In genomic region chr12:55823419-55823818, GRCh38 we compare ENCODE assay signal across 13 cellular contexts. TPM values are rescaled to one million over a fixed set of nuclear protein-coding genes. Genes with fewer than 3 reads are reported as not detected.
DNase-seq lines count a peak whose midpoint lies in the region; ATAC-seq, FAIRE-seq and TF ChIP-seq lines count a peak whose summit lies in the region.
"Had no signal": no experiment of that assay in that cellular context is flagged by ENCODE, and none has a peak within 500 bp of the region (broad histone marks: within the 10 kb centered on the region; RNA-seq: fewer than 3 reads in every experiment).

No MANE protein-coding gene starts in this region.

- BruUV-seq in HepG2 (replicated peaks; lab: Mats Ljungman, UMichigan) = no TSS peak

- intact Hi-C loops in HepG2 (cut with micrococcal nuclease; ENCODE audit: unreplicated experiment) = no loop called here

- peak overlapping the region; percentile 85 for H3K27ac Mint-ChIP-seq in stimulated activated naive CD8-positive, alpha-beta T cell treated with anti-CD3 and anti-CD28 coated beads, Interleukin-15, Interleukin-2, amounts not matched to agents 100 ng/mL and 50 ng/mL, for 24 hours
- peak overlapping the region; percentile 68 for H3K27ac Mint-ChIP-seq in activated CD8-positive, alpha-beta T cell treated with anti-CD3 and anti-CD28 coated beads, Interleukin-2, amount 10 ng/mL, durations not matched to agents 7 days and 5 days

- ATAC-seq in stimulated activated naive CD8-positive, alpha-beta T cell treated with anti-CD3 and anti-CD28 coated beads, Interleukin-15, Interleukin-2, amounts not matched to agents 100 U/mL and 50 U/mL, for 24 hours = no peak
- no peak for ATAC-seq in activated CD8-positive, alpha-beta T cell treated with anti-CD3 and anti-CD28 coated beads, Interleukin-2, amount 10 ng/mL, durations not matched to agents 7 days and 5 days
- ATAC-seq in HepG2 (peak; percentile 51), GM18868 (IDR thresholded peaks at IDR 0.05; ENCODE audit: unreplicated experiment) (no peak)

- H4K20me1 ChIP-seq in HepG2 (ENCODE audit: insufficient read depth, low read length) = no peaks in the 10 kb centered on the region

- no peak for TF ChIP-seq CTCF in HepG2 (CRISPR knock-in tag; IDR thresholded peaks at IDR 0.05)

- 50% methylated on average over 4 of the region's 4 CpGs for WGBS in HepG2 (ENCODE audit: low lambda C conversion rate)

- no peak for DNase-seq in stimulated activated naive CD8-positive, alpha-beta T cell treated with anti-CD3 and anti-CD28 coated beads, Interleukin-15, Interleukin-2, amounts not matched to agents 100 U/mL and 50 U/mL, for 24 hours
- DNase-seq in activated CD8-positive, alpha-beta T cell treated with anti-CD3 and anti-CD28 coated beads, Interleukin-2, amount 10 ng/mL, durations not matched to agents 7 days and 5 days = no peak
- peak; percentile 65 for DNase-seq in HepG2 (ENCODE audit: low spot score)
- DNase-seq in cortex of kidney (lab: John Stamatoyannopoulos, UW) = no peak
- DNase-seq in foreskin melanocyte = no peak
- no peak for DNase-seq in central memory CD4-positive, alpha-beta T cell
- DNase-seq: BE2C; effector memory CD4-positive, alpha-beta T cell; transverse colon had no signal

- H3K4me3 ChIP-seq in HepG2 (replicated peaks in 1 of 3; ENCODE audit: insufficient read depth in 1 of 3, low read depth in 2 of 3, low read length in 3 of 3) = no peak overlapping the region
- H3K4me3 ChIP-seq: SJSA1, transverse colon had no signal

- peaks cover 48% of the 10 kb centered on the region for H3K4me1 Mint-ChIP-seq in stimulated activated naive CD8-positive, alpha-beta T cell treated with anti-CD3 and anti-CD28 coated beads, Interleukin-15, Interleukin-2, amounts not matched to agents 100 ng/mL and 50 ng/mL, for 24 hours (ENCODE audit: low read depth)
- peaks cover 55% of the 10 kb centered on the region for H3K4me1 Mint-ChIP-seq in activated CD8-positive, alpha-beta T cell treated with anti-CD3 and anti-CD28 coated beads, Interleukin-2, amount 10 ng/mL, durations not matched to agents 7 days and 5 days (ENCODE audit: low read depth)

- H3K9me3 Mint-ChIP-seq in stimulated activated naive CD8-positive, alpha-beta T cell treated with anti-CD3 and anti-CD28 coated beads, Interleukin-15, Interleukin-2, amounts not matched to agents 100 ng/mL and 50 ng/mL, for 24 hours = no peaks in the 10 kb centered on the region
- no peaks in the 10 kb centered on the region for H3K9me3 Mint-ChIP-seq in activated CD8-positive, alpha-beta T cell treated with anti-CD3 and anti-CD28 coated beads, Interleukin-2, amount 10 ng/mL, durations not matched to agents 7 days and 5 days (ENCODE audit: insufficient read depth)

- CTCF ChIA-PET in activated CD8-positive, alpha-beta T cell treated with anti-CD3 and anti-CD28 coated beads, Interleukin-2, amount 10 ng/mL, durations not matched to agents 7 days and 5 days (lab: Charles Lee) = interaction anchor here (1.0 to 1.9 kb wide), 3 partner anchors 85 to 117 kb away, joined by 3 to 5 read pairs (median 5); no protein-coding TSS in a partner anchor
- CTCF ChIA-PET in HepG2 (lab: Yijun Ruan, JAX; ENCODE audit: low intra/inter-chr PET ratio, low total read pairs) = no interaction called here

- TF ChIP-seq EP300 in HepG2 (IDR thresholded peaks at IDR 0.05; ENCODE audit: low read depth in 2 of 2, low read length in 2 of 2) = no peak
- no peak for TF ChIP-seq EP300 in HepG2 (CRISPR knock-in tag; IDR thresholded peaks at IDR 0.05; ENCODE audit: borderline replicate concordance)

- peaks cover 12 to 22% of the 10 kb centered on the region in 2 experiments for H3K36me3 ChIP-seq in HepG2 (replicated peaks in 1 of 2; ENCODE audit: control insufficient read depth in 1 of 2, insufficient read depth in 2 of 2, low read length in 2 of 2)

- H3K9me3 ChIP-seq in HepG2 (ENCODE audit: low read length) = no peaks in the 10 kb centered on the region
- H3K9me3 ChIP-seq: BE2C, SJSA1, transverse colon had no signal

- peaks cover 60% of the 10 kb centered on the region for H3K36me3 Mint-ChIP-seq in stimulated activated naive CD8-positive, alpha-beta T cell treated with anti-CD3 and anti-CD28 coated beads, Interleukin-15, Interleukin-2, amounts not matched to agents 100 ng/mL and 50 ng/mL, for 24 hours (ENCODE audit: low read depth)
- H3K36me3 Mint-ChIP-seq in activated CD8-positive, alpha-beta T cell treated with anti-CD3 and anti-CD28 coated beads, Interleukin-2, amount 10 ng/mL, durations not matched to agents 7 days and 5 days (ENCODE audit: low read depth) = peaks cover 68% of the 10 kb centered on the region

- no peaks in the 10 kb centered on the region for H3K27me3 ChIP-seq in HepG2 (ENCODE audit: control insufficient read depth in 1 of 2, insufficient read depth in 2 of 2, low read length in 2 of 2)
- H3K27me3 ChIP-seq: BE2C, SJSA1, transverse colon had no signal

- in situ Hi-C loops in HepG2 (cut with HindIII; ENCODE audit: extremely low pct_ligation_motif_present, low pct_unique_long_range_greater_than_20kb) = no loop called here

- POLR2A ChIA-PET in activated CD8-positive, alpha-beta T cell treated with anti-CD3 and anti-CD28 coated beads, Interleukin-2, amount 10 ng/mL, durations not matched to agents 7 days and 5 days (lab: Charles Lee) = interaction anchor here (0.7 kb wide), 1 partner anchor 14 kb away, joined by 6 read pairs; no protein-coding TSS in a partner anchor
- POLR2A ChIA-PET in HepG2 (lab: Yijun Ruan, JAX) = interaction anchor here (0.7 to 1.7 kb wide), 2 partner anchors 10 to 103 kb away, joined by 3 to 6 read pairs; partner anchors contain the start of gene RDH5

- H3K4me1 ChIP-seq in HepG2 (ENCODE audit: insufficient read depth, low read length) = peaks cover 78% of the 10 kb centered on the region
- H3K4me1 ChIP-seq: BE2C had no signal

- no peak overlapping the region for H2AFZ ChIP-seq in HepG2 (ENCODE audit: low read length)

- peaks cover 31% of the 10 kb centered on the region for H3K79me2 ChIP-seq in HepG2 (ENCODE audit: insufficient read depth, low read length)

- peak overlapping the region; percentile 55 for H3K27ac ChIP-seq in HepG2 (ENCODE audit: extremely low read length, insufficient read depth, low read length)
- H3K27ac ChIP-seq: SJSA1 had no signal

- H3K9ac ChIP-seq in HepG2 (ENCODE audit: insufficient read depth, low read depth, low read length) = no peak overlapping the region

- TF ChIP-seq RAD21 in HepG2 (CRISPR knock-in tag; IDR thresholded peaks at IDR 0.05) = no peak

- peak overlapping the region; percentile 59 for H3K4me2 ChIP-seq in HepG2 (ENCODE audit: low read depth, low read length)

- H3K4me3 Mint-ChIP-seq in stimulated activated naive CD8-positive, alpha-beta T cell treated with anti-CD3 and anti-CD28 coated beads, Interleukin-15, Interleukin-2, amounts not matched to agents 100 ng/mL and 50 ng/mL, for 24 hours = no peak overlapping the region
- no peak overlapping the region for H3K4me3 Mint-ChIP-seq in activated CD8-positive, alpha-beta T cell treated with anti-CD3 and anti-CD28 coated beads, Interleukin-2, amount 10 ng/mL, durations not matched to agents 7 days and 5 days

- no peak for TF ChIP-seq POLR2A in HepG2 (IDR thresholded peaks at IDR 0.05; ENCODE audit: insufficient read depth in 1 of 2, low read depth in 2 of 2, low read length in 2 of 2)

- H3K27me3 Mint-ChIP-seq in stimulated activated naive CD8-positive, alpha-beta T cell treated with anti-CD3 and anti-CD28 coated beads, Interleukin-15, Interleukin-2, amounts not matched to agents 100 ng/mL and 50 ng/mL, for 24 hours = no peaks in the 10 kb centered on the region
- no peaks in the 10 kb centered on the region for H3K27me3 Mint-ChIP-seq in activated CD8-positive, alpha-beta T cell treated with anti-CD3 and anti-CD28 coated beads, Interleukin-2, amount 10 ng/mL, durations not matched to agents 7 days and 5 days (ENCODE audit: low read depth)

- no peak for FAIRE-seq in HepG2 (lab: Jason Lieb, UNC)
- FAIRE-seq: bronchial epithelial cell had no signal

RNA-seq across cellular contexts. Expression of gene ORMDL2, which starts 5.6 kb away (rescaled TPM):
- total RNA-seq in activated CD8-positive, alpha-beta T cell treated with anti-CD3 and anti-CD28 coated beads, Interleukin-2, amount 10 ng/mL, durations not matched to agents 7 days and 5 days = 10 to 100 TPM; 55.2 to 57.9 TPM
- total RNA-seq in HepG2 (2016; rRNA removed; fragmentation: Illumina TruSeq; extraction: Trizol) = 14.8 and 28.6 TPM in 2 replicates
- 8.9 and 10.8 TPM in 2 replicates for total RNA-seq in HepG2 (2016; cell fraction: cytosol; rRNA removed; fragmentation: Illumina TruSeq; extraction: Trizol; ENCODE audit: low read depth)
- 18.4 and 26.4 TPM in 2 replicates for total RNA-seq in HepG2 (2016; cell fraction: insoluble cytoplasmic fraction; rRNA removed; fragmentation: Illumina TruSeq; extraction: Trizol)
- 8.8 and 10.8 TPM in 2 replicates for total RNA-seq in HepG2 (2016; cell fraction: membrane; rRNA removed; fragmentation: Illumina TruSeq; extraction: Trizol)
- 20.1 and 21.6 TPM in 2 replicates for total RNA-seq in HepG2 (2016; cell fraction: nucleus; rRNA removed; fragmentation: Illumina TruSeq; extraction: Trizol)
- 24.0 and 30.2 TPM in 2 replicates for polyA plus RNA-seq in HepG2 (2011; rRNA removed)
- 17.7 and 25.9 TPM in 2 replicates for polyA plus RNA-seq in HepG2 (2011; cell fraction: cytosol; rRNA removed)
- polyA plus RNA-seq in HepG2 (2011; cell fraction: nucleus; rRNA removed) = 10.1 and 18.4 TPM in 2 replicates
- 20.8 and 36.4 TPM in 2 replicates for polyA plus RNA-seq in HepG2 (2012)
- 11.3 and 13.0 TPM in 2 replicates for polyA plus RNA-seq in HepG2 (2016; cell fraction: cytosol; fragmentation: Illumina TruSeq; extraction: Trizol; ENCODE audit: low read depth)
- polyA plus RNA-seq in HepG2 (2016; cell fraction: insoluble cytoplasmic fraction; fragmentation: Illumina TruSeq; extraction: Trizol; ENCODE audit: low read depth) = 15.1 and 16.1 TPM in 2 replicates
- polyA plus RNA-seq in HepG2 (2016; cell fraction: membrane; fragmentation: Illumina TruSeq; extraction: Trizol; ENCODE audit: low read depth) = 8.1 and 11.2 TPM in 2 replicates
- 36.9 and 39.7 TPM in 2 replicates for polyA plus RNA-seq in HepG2 (2016; cell fraction: nucleus; fragmentation: Illumina TruSeq; extraction: Trizol; ENCODE audit: insufficient read depth, low read depth)
- polyA minus RNA-seq in HepG2 (2011; rRNA and poly(A)+ RNA removed; ENCODE audit: low replicate concordance) = 41.3 and 201 TPM in 2 replicates
- polyA minus RNA-seq in HepG2 (2011; cell fraction: cytosol; rRNA and poly(A)+ RNA removed) = 12.1 and 14.1 TPM in 2 replicates
- 16.2 and 21.8 TPM in 2 replicates for polyA minus RNA-seq in HepG2 (2011; cell fraction: nucleus; rRNA and poly(A)+ RNA removed)

RNA-seq across cellular contexts. Expression of gene SARNP, which starts 5.9 kb away (rescaled TPM):
- total RNA-seq in activated CD8-positive, alpha-beta T cell treated with anti-CD3 and anti-CD28 coated beads, Interleukin-2, amount 10 ng/mL, durations not matched to agents 7 days and 5 days = 10 to 100 TPM; 91.1 to 94.8 TPM
- total RNA-seq in HepG2 (2016; rRNA removed; fragmentation: Illumina TruSeq; extraction: Trizol) = 95.4 and 137 TPM in 2 replicates
- total RNA-seq in HepG2 (2016; cell fraction: cytosol; rRNA removed; fragmentation: Illumina TruSeq; extraction: Trizol; ENCODE audit: low read depth) = 32.7 and 36.6 TPM in 2 replicates
- total RNA-seq in HepG2 (2016; cell fraction: insoluble cytoplasmic fraction; rRNA removed; fragmentation: Illumina TruSeq; extraction: Trizol) = 95.5 and 155 TPM in 2 replicates
- total RNA-seq in HepG2 (2016; cell fraction: membrane; rRNA removed; fragmentation: Illumina TruSeq; extraction: Trizol) = 32.4 and 39.7 TPM in 2 replicates
- 47.9 and 53.6 TPM in 2 replicates for total RNA-seq in HepG2 (2016; cell fraction: nucleus; rRNA removed; fragmentation: Illumina TruSeq; extraction: Trizol)
- 46.4 and 59.0 TPM in 2 replicates for polyA plus RNA-seq in HepG2 (2011; rRNA removed)
- polyA plus RNA-seq in HepG2 (2011; cell fraction: cytosol; rRNA removed) = 23.9 and 33.5 TPM in 2 replicates
- 15.1 and 17.8 TPM in 2 replicates for polyA plus RNA-seq in HepG2 (2011; cell fraction: nucleus; rRNA removed)
- 47.5 and 49.6 TPM in 2 replicates for polyA plus RNA-seq in HepG2 (2012)
- 24.1 and 25.0 TPM in 2 replicates for polyA plus RNA-seq in HepG2 (2016; cell fraction: cytosol; fragmentation: Illumina TruSeq; extraction: Trizol; ENCODE audit: low read depth)
- polyA plus RNA-seq in HepG2 (2016; cell fraction: insoluble cytoplasmic fraction; fragmentation: Illumina TruSeq; extraction: Trizol; ENCODE audit: low read depth) = 123 and 138 TPM in 2 replicates
- 25.2 and 25.7 TPM in 2 replicates for polyA plus RNA-seq in HepG2 (2016; cell fraction: membrane; fragmentation: Illumina TruSeq; extraction: Trizol; ENCODE audit: low read depth)
- polyA plus RNA-seq in HepG2 (2016; cell fraction: nucleus; fragmentation: Illumina TruSeq; extraction: Trizol; ENCODE audit: insufficient read depth, low read depth) = 58.8 and 61.1 TPM in 2 replicates
- polyA minus RNA-seq in HepG2 (2011; rRNA and poly(A)+ RNA removed; ENCODE audit: low replicate concordance) = 41.0 and 49.7 TPM in 2 replicates
- 8.4 and 13.8 TPM in 2 replicates for polyA minus RNA-seq in HepG2 (2011; cell fraction: cytosol; rRNA and poly(A)+ RNA removed)
- 45.7 and 51.5 TPM in 2 replicates for polyA minus RNA-seq in HepG2 (2011; cell fraction: nucleus; rRNA and poly(A)+ RNA removed)

RNA-seq across cellular contexts. Expression of gene DNAJC14, which starts 6.0 kb away (rescaled TPM):
- 10 to 100 TPM; 31.1 to 34.9 TPM for total RNA-seq in activated CD8-positive, alpha-beta T cell treated with anti-CD3 and anti-CD28 coated beads, Interleukin-2, amount 10 ng/mL, durations not matched to agents 7 days and 5 days
- total RNA-seq in HepG2 (2016; rRNA removed; fragmentation: Illumina TruSeq; extraction: Trizol) = 22.4 and 23.9 TPM in 2 replicates
- total RNA-seq in HepG2 (2016; cell fraction: cytosol; rRNA removed; fragmentation: Illumina TruSeq; extraction: Trizol; ENCODE audit: low read depth) = 2.0 and 4.0 TPM in 2 replicates
- 16.8 and 27.1 TPM in 2 replicates for total RNA-seq in HepG2 (2016; cell fraction: insoluble cytoplasmic fraction; rRNA removed; fragmentation: Illumina TruSeq; extraction: Trizol)
- total RNA-seq in HepG2 (2016; cell fraction: membrane; rRNA removed; fragmentation: Illumina TruSeq; extraction: Trizol) = 11.0 and 11.4 TPM in 2 replicates
- total RNA-seq in HepG2 (2016; cell fraction: nucleus; rRNA removed; fragmentation: Illumina TruSeq; extraction: Trizol) = 16.5 and 23.9 TPM in 2 replicates
- 4.3 and 6.4 TPM in 2 replicates for polyA plus RNA-seq in HepG2 (2011; rRNA removed)
- 5.6 and 8.0 TPM in 2 replicates for polyA plus RNA-seq in HepG2 (2011; cell fraction: cytosol; rRNA removed)
- polyA plus RNA-seq in HepG2 (2011; cell fraction: nucleus; rRNA removed) = 4.1 and 5.5 TPM in 2 replicates
- polyA plus RNA-seq in HepG2 (2012) = 8.4 and 9.3 TPM in 2 replicates
- 1.6 and 1.7 TPM in 2 replicates for polyA plus RNA-seq in HepG2 (2016; cell fraction: cytosol; fragmentation: Illumina TruSeq; extraction: Trizol; ENCODE audit: low read depth)
- 14.6 and 15.8 TPM in 2 replicates for polyA plus RNA-seq in HepG2 (2016; cell fraction: insoluble cytoplasmic fraction; fragmentation: Illumina TruSeq; extraction: Trizol; ENCODE audit: low read depth)
- polyA plus RNA-seq in HepG2 (2016; cell fraction: membrane; fragmentation: Illumina TruSeq; extraction: Trizol; ENCODE audit: low read depth) = 5.5 and 5.6 TPM in 2 replicates
- 19.8 and 23.8 TPM in 2 replicates for polyA plus RNA-seq in HepG2 (2016; cell fraction: nucleus; fragmentation: Illumina TruSeq; extraction: Trizol; ENCODE audit: insufficient read depth, low read depth)
- polyA minus RNA-seq in HepG2 (2011; rRNA and poly(A)+ RNA removed; ENCODE audit: low replicate concordance) = 6.5 and 22.6 TPM in 2 replicates
- 3.0 and 5.5 TPM in 2 replicates for polyA minus RNA-seq in HepG2 (2011; cell fraction: cytosol; rRNA and poly(A)+ RNA removed)
- 7.2 and 8.2 TPM in 2 replicates for polyA minus RNA-seq in HepG2 (2011; cell fraction: nucleus; rRNA and poly(A)+ RNA removed)

RNA-seq across cellular contexts. Expression of gene MMP19, which starts 19.3 kb away (rescaled TPM):
- total RNA-seq in activated CD8-positive, alpha-beta T cell treated with anti-CD3 and anti-CD28 coated beads, Interleukin-2, amount 10 ng/mL, durations not matched to agents 7 days and 5 days = not detected
- 0.07 TPM in 1 of 2 replicates, not detected in the other for total RNA-seq in HepG2 (2016; rRNA removed; fragmentation: Illumina TruSeq; extraction: Trizol)
- not detected in 2 replicates for total RNA-seq in HepG2 (2016; cell fraction: cytosol; rRNA removed; fragmentation: Illumina TruSeq; extraction: Trizol; ENCODE audit: low read depth)
- 0.06 TPM in 1 of 2 replicates, not detected in the other for total RNA-seq in HepG2 (2016; cell fraction: insoluble cytoplasmic fraction; rRNA removed; fragmentation: Illumina TruSeq; extraction: Trizol)
- not detected in 2 replicates for total RNA-seq in HepG2 (2016; cell fraction: membrane; rRNA removed; fragmentation: Illumina TruSeq; extraction: Trizol)
- total RNA-seq in HepG2 (2016; cell fraction: nucleus; rRNA removed; fragmentation: Illumina TruSeq; extraction: Trizol) = not detected in 2 replicates
- polyA plus RNA-seq in HepG2 (2011; rRNA removed) = 0.08 and 0.16 TPM in 2 replicates
- 0.08 TPM in 2 replicates for polyA plus RNA-seq in HepG2 (2011; cell fraction: cytosol; rRNA removed)
- polyA plus RNA-seq in HepG2 (2011; cell fraction: nucleus; rRNA removed) = 0.12 and 0.32 TPM in 2 replicates
- 0.08 and 0.19 TPM in 2 replicates for polyA plus RNA-seq in HepG2 (2012)
- polyA plus RNA-seq in HepG2 (2016; cell fraction: cytosol; fragmentation: Illumina TruSeq; extraction: Trizol; ENCODE audit: low read depth) = not detected in 2 replicates
- polyA plus RNA-seq in HepG2 (2016; cell fraction: insoluble cytoplasmic fraction; fragmentation: Illumina TruSeq; extraction: Trizol; ENCODE audit: low read depth) = not detected in 2 replicates
- polyA plus RNA-seq in HepG2 (2016; cell fraction: membrane; fragmentation: Illumina TruSeq; extraction: Trizol; ENCODE audit: low read depth) = not detected in 2 replicates
- polyA plus RNA-seq in HepG2 (2016; cell fraction: nucleus; fragmentation: Illumina TruSeq; extraction: Trizol; ENCODE audit: insufficient read depth, low read depth) = not detected in 2 replicates
- polyA minus RNA-seq in HepG2 (2011; rRNA and poly(A)+ RNA removed; ENCODE audit: low replicate concordance) = not detected in 2 replicates
- polyA minus RNA-seq in HepG2 (2011; cell fraction: cytosol; rRNA and poly(A)+ RNA removed) = not detected in 2 replicates
- not detected in 2 replicates for polyA minus RNA-seq in HepG2 (2011; cell fraction: nucleus; rRNA and poly(A)+ RNA removed)
